In the genomic region with DNA sequence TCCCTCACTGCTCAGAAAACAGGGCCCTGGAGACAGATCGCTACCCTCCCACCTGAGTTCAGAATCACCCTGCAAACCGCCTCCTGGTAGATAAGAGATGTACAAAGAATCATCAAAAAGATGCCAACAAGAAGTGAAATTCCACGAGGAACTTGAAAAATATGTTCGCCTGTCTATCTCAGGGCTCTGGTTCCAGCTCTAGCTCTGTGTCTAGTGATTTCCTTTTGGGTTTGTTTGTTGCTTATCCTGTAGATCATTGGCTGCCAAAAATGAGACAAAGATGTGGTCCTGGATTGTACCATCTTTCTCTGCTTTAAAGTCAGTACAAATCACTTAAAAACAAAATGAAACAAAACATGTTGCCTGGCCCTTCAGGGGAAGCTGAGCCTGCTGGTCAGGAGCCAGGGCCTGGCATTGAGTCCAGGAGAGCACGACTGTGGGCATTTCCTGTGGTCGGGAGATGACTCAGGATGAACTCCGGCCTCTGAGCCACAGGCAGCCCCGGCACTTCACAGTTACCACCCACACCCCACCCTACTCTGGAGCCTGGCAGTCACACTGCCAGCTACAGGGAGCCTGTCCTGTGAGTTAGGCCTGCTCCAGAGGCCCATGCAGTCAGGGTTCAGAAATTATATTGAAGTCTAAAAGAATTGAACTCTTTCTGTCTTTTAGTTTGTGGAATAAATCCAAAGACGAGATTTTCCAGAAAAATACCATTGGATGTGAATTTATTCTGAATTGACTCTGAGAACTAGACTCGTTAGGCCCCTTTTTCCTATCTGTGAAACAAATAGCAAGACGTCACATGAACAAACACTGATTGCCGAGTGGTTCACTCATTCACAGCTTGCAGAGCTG, we compare ENCODE assay signal across 7 cellular contexts. TPM values are rescaled to one million over a fixed set of nuclear protein-coding genes. Genes with fewer than 3 reads are reported as not detected.
DNase-seq lines count a peak whose midpoint lies in the region; ATAC-seq and TF ChIP-seq lines count a peak whose summit lies in the region.

No MANE protein-coding gene starts in this region.

- TF ChIP-seq CTCF in OCI-LY3 (IDR thresholded peaks at IDR 0.05; ENCODE audit: low read depth, low read length) (no peak), uterus (IDR thresholded peaks at IDR 0.05) (no peak)

- no peak overlapping the region for H3K27ac Mint-ChIP-seq in effector memory CD8-positive, alpha-beta T cell

- H3K4me3 ChIP-seq in OCI-LY3 (ENCODE audit: low read length) (no peak overlapping the region), uterus (no peak overlapping the region), H7 (ENCODE audit: insufficient read depth, low read depth, low read length) (no peak overlapping the region)

- no peaks in the 10 kb centered on the region for H3K79me2 ChIP-seq in OCI-LY3 (ENCODE audit: low read length)

- H3K36me3 ChIP-seq in OCI-LY3 (replicated peaks; ENCODE audit: low read depth, low read length): no peaks in the 10 kb centered on the region
- H3K36me3 ChIP-seq in uterus: no peaks in the 10 kb centered on the region
- no peaks in the 10 kb centered on the region for H3K36me3 ChIP-seq in H7 (replicated peaks; ENCODE audit: control insufficient read depth, insufficient read depth, low read length)

- TF ChIP-seq POLR2A in uterus (IDR thresholded peaks at IDR 0.05): no peak

- H3K27me3 ChIP-seq in OCI-LY3 (ENCODE audit: low read depth, low read length) (peaks cover 11% of the 10 kb centered on the region), uterus (no peaks in the 10 kb centered on the region), H7 (ENCODE audit: control insufficient read depth, insufficient read depth, low read length) (no peaks in the 10 kb centered on the region)

- ATAC-seq in GM21381 (IDR thresholded peaks at IDR 0.05; ENCODE audit: unreplicated experiment): peak; percentile 33
- peak; percentile 39 for ATAC-seq in effector memory CD8-positive, alpha-beta T cell (replicated peaks)

- H3K27ac ChIP-seq in OCI-LY3 (ENCODE audit: low read length) (no peak overlapping the region), uterus (peak overlapping the region; percentile 65 to 73)

- peak overlapping the region; percentile 26 for H3K4me2 ChIP-seq in OCI-LY3 (ENCODE audit: low read length)

- intact Hi-C loops in uterus (cut with DNase I; ENCODE audit: low total_unique reads): no loop called here

- no peaks in the 10 kb centered on the region for H4K20me1 ChIP-seq in OCI-LY3 (ENCODE audit: insufficient read depth, low read length)

- no peak overlapping the region for H3K4me3 Mint-ChIP-seq in effector memory CD8-positive, alpha-beta T cell

- H3K9me3 ChIP-seq in OCI-LY3 (ENCODE audit: insufficient read depth, low read length) (0 out of 2 replicates have a peak, but pooled peaks cover 4% of the 10 kb centered on the region), uterus (no peaks in the 10 kb centered on the region)

- no peak for DNase-seq in effector memory CD8-positive, alpha-beta T cell
- DNase-seq in mucosa of gallbladder (ENCODE audit: low spot score) (peak; percentile 87), uterus (peak; percentile 57 to 65), NCI-H2081 treated with DMSO at 0.1 percent for 48 hours (lab: John Stamatoyannopoulos, UW) (no peak), H7 (no peak)

- peak overlapping the region; percentile 25; the same call in 1 of the 2 replicates for H2AFZ ChIP-seq in OCI-LY3 (ENCODE audit: low read depth, low read length)

- no peak overlapping the region for H3K9ac ChIP-seq in OCI-LY3 (ENCODE audit: low read length)

- H3K36me3 Mint-ChIP-seq in effector memory CD8-positive, alpha-beta T cell (ENCODE audit: insufficient read depth): no peaks in the 10 kb centered on the region

- H3K27me3 Mint-ChIP-seq in effector memory CD8-positive, alpha-beta T cell: peaks cover 0 to 6% of the 10 kb centered on the region in 2 donors

- no peaks in the 10 kb centered on the region for H3K9me3 Mint-ChIP-seq in effector memory CD8-positive, alpha-beta T cell

- H3K4me1 Mint-ChIP-seq in effector memory CD8-positive, alpha-beta T cell (ENCODE audit: low read depth in 2 of 2): peaks cover 9 to 13% of the 10 kb centered on the region in 2 donors

- H3K4me1 ChIP-seq in OCI-LY3 (ENCODE audit: low read length) (peaks cover 42% of the 10 kb centered on the region), uterus (peaks cover 5% of the 10 kb centered on the region in 2 donors)

RNA-seq across cellular contexts. Expression of gene ITGB6, which starts 8.0 kb away (rescaled TPM):
- total RNA-seq in mucosa of gallbladder: 48.8 TPM
- 1 to 10 TPM in 1 of 4 donors, under 1 TPM in 1, not detected in 2; 0.59 to 1.5 TPM for total RNA-seq in uterus
- not detected in 2 replicates for total RNA-seq in H7 (2014; rRNA removed; shearing (Covaris generic))

Comparison
In these comparisons a context has a peak if more than half of its experiments do, and no peak if none do; other contexts are left out.
1. DNase-seq: peak in mucosa of gallbladder (single experiment) and uterus (2 of 2); none in effector memory CD8-positive, alpha-beta T cell (0 of 3), NCI-H2081 treated with DMSO at 0.1 percent for 48 hours (single experiment) and H7 (single experiment).
2. RNA of gene ITGB6, which starts 8.0 kb away (total RNA-seq): 48.8 TPM in mucosa of gallbladder (single experiment); 0.59 to 1.5 TPM in uterus and not detected in H7; every median in the first group is over 10 times any median in the second.